Comparison of ENCODE assay signal across 16 cellular contexts in the genomic region with DNA sequence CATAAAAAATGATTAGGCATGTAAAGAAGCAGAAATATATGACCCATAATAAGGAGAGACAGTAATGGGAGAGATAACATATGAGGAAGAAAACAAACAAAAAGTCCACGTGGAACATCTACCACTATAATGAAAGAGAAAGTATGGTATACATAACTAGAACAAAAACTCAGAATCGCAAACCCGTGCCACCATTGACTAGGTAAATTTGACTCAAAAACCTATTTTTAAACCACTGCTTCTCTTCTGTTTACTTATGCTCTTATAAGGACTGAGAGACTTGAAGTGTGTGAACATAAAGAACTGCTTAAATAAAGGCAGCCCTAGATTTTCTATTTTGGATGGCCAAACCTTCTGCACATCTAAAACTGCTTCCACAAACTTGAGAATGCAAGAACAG.
"Had no signal": no experiment of that assay in that cellular context is flagged by ENCODE, and none has a peak within 500 bp of the region (broad histone marks: within the 10 kb centered on the region; RNA-seq: fewer than 3 reads in every experiment).

No MANE protein-coding gene starts in this region.

- H3K27me3 ChIP-seq: esophagus squamous epithelium, transverse colon had no signal

- H3K36me3 ChIP-seq: esophagus squamous epithelium, transverse colon had no signal

- DNase-seq: activated CD4-positive, CD25-positive, alpha-beta regulatory T cell treated with anti-CD3 and anti-CD28 coated beads, Interleukin-2, amount 50 U/mL, for 72 hours; activated naive CD4-positive, alpha-beta T cell treated with Interleukin-2 at 50 U/mL for 16 hours; activated naive CD8-positive, alpha-beta T cell treated with anti-CD3 and anti-CD28 coated beads, Interleukin-2, amount 50 U/mL, for 24 hours; aorta; cortex of kidney; effector CD8-positive, alpha-beta T cell; esophagus squamous epithelium; glutamatergic neuron; hypothalamus; kidney; left ventricle myocardium superior; stimulated activated CD4-positive, alpha-beta T cell treated with anti-CD3 and anti-CD28 coated beads, Interleukin-4, amount 100 ng/mL, for 24 hours; stimulated activated naive CD8-positive, alpha-beta T cell treated with anti-CD3 and anti-CD28 coated beads, Interleukin-15, Interleukin-2, amounts not matched to agents 100 U/mL and 50 U/mL, for 24 hours; transverse colon had no signal

- H3K4me3 ChIP-seq: esophagus squamous epithelium, transverse colon had no signal

- H3K9me3 ChIP-seq: esophagus squamous epithelium, transverse colon had no signal

- H3K4me1 ChIP-seq: esophagus squamous epithelium had no signal

- H3K27ac ChIP-seq: esophagus squamous epithelium, transverse colon had no signal

- ATAC-seq: activated naive CD8-positive, alpha-beta T cell treated with anti-CD3 and anti-CD28 coated beads, Interleukin-2, amount 50 U/mL, for 24 hours; activated T-helper 17 cell treated with anti-CD3 and anti-CD28 coated beads, Interleukin-2, amount 50 U/mL, for 72 hours; left ventricle myocardium superior; natural killer cell treated with Interleukin-12 subunit alpha and Interleukin-12 subunit beta and Interleukin-15 and Interleukin-18, amount 100 ng/mL, for 72 hours; stimulated activated naive CD8-positive, alpha-beta T cell treated with anti-CD3 and anti-CD28 coated beads, Interleukin-15, Interleukin-2, amounts not matched to agents 100 U/mL and 50 U/mL, for 24 hours had no signal
